8 cellular contexts compared by ENCODE assay signal in the genomic region with DNA sequence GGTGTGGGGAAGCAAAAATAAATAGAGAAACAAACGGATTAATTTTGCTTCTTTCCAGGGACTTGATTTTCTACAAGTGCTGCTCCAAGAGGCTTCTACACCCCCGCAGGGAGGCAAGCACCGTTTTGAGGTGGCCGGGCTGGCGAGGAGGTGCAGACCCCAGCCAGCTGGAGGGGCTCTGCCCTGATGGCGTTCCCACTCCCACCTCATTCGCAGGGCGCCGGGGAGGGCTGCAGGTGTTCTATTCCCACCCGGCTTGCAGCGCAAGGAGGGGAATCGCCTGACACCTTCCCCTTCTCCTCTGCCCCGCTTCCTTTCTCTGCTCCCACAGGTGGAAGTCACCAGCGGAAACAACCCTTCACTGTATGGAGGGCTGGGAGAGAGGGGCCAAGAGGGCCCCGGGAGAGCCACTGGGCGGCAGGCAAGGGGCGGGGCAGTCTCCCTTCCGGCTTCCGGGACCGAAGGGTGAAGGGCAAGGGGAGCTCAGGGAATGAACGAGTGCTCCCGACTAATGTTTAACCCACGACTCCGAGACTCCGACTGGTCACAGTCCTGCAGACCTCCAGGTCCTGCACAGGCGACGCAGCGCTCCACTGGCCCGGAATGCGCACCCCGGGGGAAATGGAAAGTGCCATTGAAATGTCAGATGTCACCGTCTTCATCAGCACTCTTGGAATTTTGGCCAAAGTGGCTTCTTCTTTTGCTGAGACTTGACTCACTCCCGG. TPM values are rescaled to one million over a fixed set of nuclear protein-coding genes. Genes with fewer than 3 reads are reported as not detected.
DNase-seq lines count a peak whose midpoint lies in the region; ATAC-seq, FAIRE-seq and TF ChIP-seq lines count a peak whose summit lies in the region.

No MANE protein-coding gene starts in this region.

- peak overlapping the region; percentile 92 to 98 (median 92) for H3K4me3 Mint-ChIP-seq in CD8-positive, alpha-beta memory T cell

- no peaks in the 10 kb centered on the region for H3K27me3 ChIP-seq in CD8-positive, alpha-beta memory T cell (ENCODE audit: insufficient read depth, low read length, poor library complexity, severe bottlenecking)
- no peaks in the 10 kb centered on the region for H3K27me3 ChIP-seq in SJCRH30
- H3K27me3 ChIP-seq in K562 (ENCODE audit: control insufficient read depth in 2 of 2, insufficient read depth in 2 of 2, low read length in 2 of 2): peaks cover 24 to 52% of the 10 kb centered on the region in 2 experiments

- H4K20me1 ChIP-seq in K562 (replicated peaks; ENCODE audit: control insufficient read depth, insufficient read depth, low read length): no peaks in the 10 kb centered on the region; the same call in 1 of the 2 replicates

- no peak for TF ChIP-seq CTCF in K562 (IDR thresholded peaks at IDR 0.05 in 2 of 3, conservative IDR thresholded peaks at IDR 0.05 in 1 of 3; ENCODE audit: insufficient read depth in 2 of 3, low read depth in 1 of 3, low read length in 3 of 3)

- CTCF ChIA-PET in CD8-positive, alpha-beta memory T cell (lab: Charles Lee): interaction anchor here (0.6 to 4.4 kb wide), 6 partner anchors 10 to 795 kb away, joined by 3 to 23 read pairs (median 4); no protein-coding TSS in a partner anchor
- CTCF ChIA-PET in K562 (lab: Yijun Ruan, JAX; ENCODE audit: low intra/inter-chr PET ratio): interaction anchor here (0.9 to 2.7 kb wide), 3 partner anchors 212 to 1268 kb away, joined by 4 to 15 read pairs (median 5); no protein-coding TSS in a partner anchor

- in situ Hi-C loops in K562 (cut with MboI): loop anchor here (25.0 kb wide), 1 partner anchor 820 kb away; a partner anchor contains a TSS

- POLR2A ChIA-PET in CD8-positive, alpha-beta memory T cell (lab: Charles Lee): interaction anchor here (0.5 kb wide), 1 partner anchor 9 kb away, joined by 3 read pairs; no protein-coding TSS in a partner anchor
- POLR2A ChIA-PET in K562 (lab: Yijun Ruan, JAX): no interaction called here

- H3K9ac ChIP-seq in K562 (ENCODE audit: insufficient read depth in 1 of 2, low read depth in 2 of 2, low read length in 2 of 2): peak overlapping the region; percentile 39 to 57; a peak in 3 of 4 replicates

- H3K36me3 Mint-ChIP-seq in CD8-positive, alpha-beta memory T cell: peaks cover 0 to 5% (median 0%) of the 10 kb centered on the region in 3 donors

- FAIRE-seq in K562 (lab: Jason Lieb, UNC): no peak

- peaks cover 0 to 4% of the 10 kb centered on the region in 2 donors for H3K27me3 Mint-ChIP-seq in CD8-positive, alpha-beta memory T cell

- intact Hi-C loops in K562 (cut with micrococcal nuclease): loop anchor here (1.0 to 10.0 kb wide), 4 partner anchors 211 to 833 kb away; a partner anchor contains a TSS

- H3K79me2 ChIP-seq in K562 (ENCODE audit: control insufficient read depth, insufficient read depth, low read length): no peaks in the 10 kb centered on the region

- H3K4me2 ChIP-seq in K562 (ENCODE audit: insufficient read depth, low read length): peak overlapping the region; percentile 82

- no TSS peak for BruUV-seq in K562 (replicated peaks; lab: Mats Ljungman, UMichigan)

- peak overlapping the region; percentile 36 to 94 (median 80) for H3K27ac Mint-ChIP-seq in CD8-positive, alpha-beta memory T cell

- peaks cover 5 to 27% (median 17%) of the 10 kb centered on the region in 3 donors for H3K4me1 Mint-ChIP-seq in CD8-positive, alpha-beta memory T cell

- TF ChIP-seq POLR2A in GM19099 (IDR thresholded peaks at IDR 0.05; ENCODE audit: extremely low read depth, insufficient read length, low read depth) (peak; percentile 47), K562 (conservative IDR thresholded peaks at IDR 0.05) (no peak)

- peak overlapping the region; percentile 43 for H3K27ac ChIP-seq in CD8-positive, alpha-beta memory T cell (ENCODE audit: low read depth, low read length)
- H3K27ac ChIP-seq in SJCRH30: peak overlapping the region; percentile 49; the same call in 1 of the 2 replicates
- no peak overlapping the region for H3K27ac ChIP-seq in K562 (ENCODE audit: extremely low read depth, low read depth, low read length)

- H3K36me3 ChIP-seq in CD8-positive, alpha-beta memory T cell (ENCODE audit: insufficient read depth, low read length): no peaks in the 10 kb centered on the region
- H3K36me3 ChIP-seq in SJCRH30: no peaks in the 10 kb centered on the region
- H3K36me3 ChIP-seq in K562 (ENCODE audit: control insufficient read depth, insufficient read depth, low read length): no peaks in the 10 kb centered on the region

- peaks cover 11% of the 10 kb centered on the region for H3K4me1 ChIP-seq in CD8-positive, alpha-beta memory T cell (ENCODE audit: insufficient read depth, low read length)
- H3K4me1 ChIP-seq in SJCRH30 (peaks cover 3% of the 10 kb centered on the region; the same call in 1 of the 2 replicates), K562 (replicated peaks in 1 of 2; ENCODE audit: control insufficient read depth in 2 of 2, insufficient read depth in 2 of 2, low read length in 2 of 2) (peaks cover 0 to 16% of the 10 kb centered on the region in 2 experiments; a peak in 4 of 5 replicates)

- H3K9me3 Mint-ChIP-seq in CD8-positive, alpha-beta memory T cell: no peaks in the 10 kb centered on the region

- no peak for TF ChIP-seq RAD21 in K562 (CRISPR knock-in tag; conservative IDR thresholded peaks at IDR 0.05 in 1 of 2, IDR thresholded peaks at IDR 0.05 in 1 of 2)

- no peak for TF ChIP-seq EP300 in K562 (IDR thresholded peaks at IDR 0.05; ENCODE audit: low read length)

- H3K4me3 ChIP-seq in CD8-positive, alpha-beta memory T cell (ENCODE audit: low read length): peak overlapping the region; percentile 92
- H3K4me3 ChIP-seq in SJCRH30 (peak overlapping the region; percentile 73), K562 (peak overlapping the region; percentile 51)

- peak overlapping the region; percentile 97 for H2AFZ ChIP-seq in K562 (ENCODE audit: low read depth, low read length)

- peaks cover 5% of the 10 kb centered on the region for H3K9me1 ChIP-seq in K562 (ENCODE audit: control insufficient read depth, insufficient read depth, low read length)

- ATAC-seq in HG03378 (IDR thresholded peaks at IDR 0.05; ENCODE audit: unreplicated experiment) (peak; percentile 29), K562 (peak; percentile 62)

- 24% methylated on average over 28 of the region's 33 CpGs for WGBS in K562 (ENCODE audit: insufficient coverage, low coverage, missing lambda C conversion rate)

- H3K9me3 ChIP-seq in CD8-positive, alpha-beta memory T cell (ENCODE audit: low read length): no peaks in the 10 kb centered on the region
- H3K9me3 ChIP-seq in SJCRH30 (replicated peaks) (no peaks in the 10 kb centered on the region), K562 (replicated peaks; ENCODE audit: control insufficient read depth, insufficient read depth, low read depth, low read length) (no peaks in the 10 kb centered on the region)

- peak in 3 of 5 donors; percentile 6 to 62 (median 31) for DNase-seq in CD8-positive, alpha-beta memory T cell
- DNase-seq in SJCRH30 (peak; percentile 44 to 56), K562 (ENCODE audit: extremely low read depth in 1 of 4, low spot score in 3 of 4) (peak; percentile 21 to 58 (median 47)), iPS-NIHi7 (ENCODE audit: extremely low spot score) (peak; percentile 79), GF-D8 (lab: John Stamatoyannopoulos, UW) (no peak)
- DNase-seq in stimulated activated CD4-positive, alpha-beta T cell treated with anti-CD3 and anti-CD28 coated beads, Interleukin-2, amount 100 ng/mL, for 24 hours: peak; percentile 57 to 67

TF ChIP-seq in K562, 482 proteins besides CTCF, POLR2A, EP300 and RAD21 (continues in another document):
- TF ChIP-seq NCOA2 (IDR thresholded peaks at IDR 0.05; ENCODE audit: partially characterized antibody in 2 of 2): no peak
- no peak for TF ChIP-seq CBFA2T3 (IDR thresholded peaks at IDR 0.05)

RNA-seq across cellular contexts. Expression of a gene that starts 29.1 kb away (rescaled TPM):
- not detected for total RNA-seq in CD8-positive, alpha-beta memory T cell
- not detected for polyA plus RNA-seq in CD8-positive, alpha-beta memory T cell
- total RNA-seq in SJCRH30 (2014; rRNA removed; shearing (Covaris generic)): not detected in 2 replicates
- total RNA-seq in K562 (2011; cell fraction: chromatin; rRNA removed; ENCODE audit: low replicate concordance): not detected in 2 replicates
- not detected in 2 replicates for total RNA-seq in K562 (2011; cell fraction: nucleolus; rRNA removed)
- not detected in 2 replicates for total RNA-seq in K562 (2011; cell fraction: nucleoplasm; rRNA removed)
- total RNA-seq in K562 (2014; rRNA removed): not detected in 2 replicates
- total RNA-seq in K562 (2014; rRNA removed; fragmentation: Illumina TruSeq; extraction: Trizol): not detected in 2 replicates
- not detected in 2 replicates for total RNA-seq in K562 (2015; rRNA removed; fragmentation: Illumina TruSeq; extraction: Trizol)
- not detected in 2 replicates for total RNA-seq in K562 (2021)
- polyA plus RNA-seq in K562 (2011; rRNA removed): not detected in 2 replicates
- polyA plus RNA-seq in K562 (2011; cell fraction: cytosol; rRNA removed): not detected in 2 replicates
- not detected in 2 replicates for polyA plus RNA-seq in K562 (2011; cell fraction: nucleus; rRNA removed)
- polyA plus RNA-seq in K562 (2012): not detected in 2 replicates
- not detected in 2 replicates for polyA plus RNA-seq in K562 (2014; fragmentation: Illumina TruSeq; extraction: Trizol)
- not detected for polyA plus RNA-seq in K562 (2014; fragmentation: Nextera tagmentation; extraction: Ambion mirVana)
- polyA plus RNA-seq in K562 (2014; rRNA removed): not detected in 2 replicates
- polyA minus RNA-seq in K562 (2011; rRNA and poly(A)+ RNA removed): not detected in 2 replicates
- not detected in 2 replicates for polyA minus RNA-seq in K562 (2011; cell fraction: cytosol; rRNA and poly(A)+ RNA removed)
- polyA minus RNA-seq in K562 (2011; cell fraction: nucleus; rRNA and poly(A)+ RNA removed): not detected in 2 replicates

RNA-seq across cellular contexts. Expression of a gene that starts 45.2 kb away (rescaled TPM):
- total RNA-seq in CD8-positive, alpha-beta memory T cell: not detected
- polyA plus RNA-seq in CD8-positive, alpha-beta memory T cell: not detected
- total RNA-seq in SJCRH30 (2014; rRNA removed; shearing (Covaris generic)): not detected in 2 replicates
- not detected in 2 replicates for total RNA-seq in K562 (2011; cell fraction: chromatin; rRNA removed; ENCODE audit: low replicate concordance)
- not detected in 2 replicates for total RNA-seq in K562 (2011; cell fraction: nucleolus; rRNA removed)
- not detected in 2 replicates for total RNA-seq in K562 (2011; cell fraction: nucleoplasm; rRNA removed)
- not detected in 2 replicates for total RNA-seq in K562 (2014; rRNA removed)
- total RNA-seq in K562 (2014; rRNA removed; fragmentation: Illumina TruSeq; extraction: Trizol): not detected in 2 replicates
- total RNA-seq in K562 (2015; rRNA removed; fragmentation: Illumina TruSeq; extraction: Trizol): not detected in 2 replicates
- total RNA-seq in K562 (2021): not detected in 2 replicates
- polyA plus RNA-seq in K562 (2011; rRNA removed): not detected in 2 replicates
- polyA plus RNA-seq in K562 (2011; cell fraction: cytosol; rRNA removed): not detected in 2 replicates
- not detected in 2 replicates for polyA plus RNA-seq in K562 (2011; cell fraction: nucleus; rRNA removed)
- not detected in 2 replicates for polyA plus RNA-seq in K562 (2012)
- polyA plus RNA-seq in K562 (2014; fragmentation: Illumina TruSeq; extraction: Trizol): not detected in 2 replicates
- polyA plus RNA-seq in K562 (2014; fragmentation: Nextera tagmentation; extraction: Ambion mirVana): not detected
- polyA plus RNA-seq in K562 (2014; rRNA removed): not detected in 2 replicates
- not detected in 2 replicates for polyA minus RNA-seq in K562 (2011; rRNA and poly(A)+ RNA removed)
- polyA minus RNA-seq in K562 (2011; cell fraction: cytosol; rRNA and poly(A)+ RNA removed): not detected in 2 replicates
- polyA minus RNA-seq in K562 (2011; cell fraction: nucleus; rRNA and poly(A)+ RNA removed): not detected in 2 replicates
